13 cellular contexts compared by ENCODE assay signal in the genomic region with DNA sequence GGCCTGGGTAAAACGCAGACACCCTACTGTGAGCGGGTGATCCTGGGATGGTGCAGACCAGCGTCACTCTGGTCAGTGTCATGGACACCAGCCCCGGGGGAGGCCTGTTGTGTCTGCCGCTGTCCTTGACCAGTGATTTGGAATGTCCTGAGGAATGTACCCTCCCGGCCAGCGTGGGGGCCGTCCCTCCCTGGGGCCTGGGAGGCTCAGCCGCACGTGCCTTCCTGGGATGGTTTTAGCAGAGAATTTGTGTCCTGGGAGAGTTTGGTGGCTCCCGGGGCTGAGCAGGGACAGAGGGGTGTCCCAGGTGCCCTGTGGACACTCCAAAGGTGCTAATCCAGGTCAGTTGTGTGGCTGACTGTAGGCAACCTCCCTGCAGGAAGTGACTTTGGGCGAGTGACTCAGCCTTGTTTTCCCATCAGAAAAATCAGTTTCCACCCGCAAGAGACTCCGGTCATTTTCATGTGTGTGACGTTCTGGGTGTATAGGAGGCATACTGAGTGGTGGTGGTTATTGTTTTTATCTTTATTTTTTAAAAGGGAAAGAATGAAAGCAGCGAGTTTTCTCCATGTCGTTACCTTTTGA. TPM values are rescaled to one million over a fixed set of nuclear protein-coding genes. Genes with fewer than 3 reads are reported as not detected.
DNase-seq lines count a peak whose midpoint lies in the region; ATAC-seq and TF ChIP-seq lines count a peak whose summit lies in the region.
"Had no signal": no experiment of that assay in that cellular context is flagged by ENCODE, and none has a peak within 500 bp of the region (broad histone marks: within the 10 kb centered on the region; RNA-seq: fewer than 3 reads in every experiment).

No MANE protein-coding gene starts in this region.

- peak overlapping the region; percentile 89 for H3K27ac Mint-ChIP-seq in progenitor cell of endocrine pancreas

- H3K9ac ChIP-seq in iPS-15b (ENCODE audit: low read depth, low read length) = peak overlapping the region; percentile 47

- H3K36me3 ChIP-seq in body of pancreas (replicated peaks in 1 of 2; ENCODE audit: insufficient read depth in 1 of 2, low read depth in 2 of 2) (no peaks in the 10 kb centered on the region), iPS-15b (ENCODE audit: control insufficient read depth, insufficient read depth, low read length) (peaks cover 13% of the 10 kb centered on the region)
- H3K36me3 ChIP-seq: tibial artery had no signal

- TF ChIP-seq CTCF in body of pancreas (IDR thresholded peaks at IDR 0.05) (no peak), progenitor cell of endocrine pancreas (IDR thresholded peaks at IDR 0.05; ENCODE audit: unreplicated experiment) (no peak)

- 61 to 67% methylated on average over 10 to 17 of the region's 17 CpGs for WGBS in body of pancreas, 2 donors

- H3K9me3 Mint-ChIP-seq in progenitor cell of endocrine pancreas (ENCODE audit: low read depth) = no peaks in the 10 kb centered on the region
- H3K9me3 Mint-ChIP-seq: IgD-negative memory B cell had no signal

- DNase-seq in ELR (ENCODE audit: low read depth) (peak; percentile 37), body of pancreas (peak in 3 of 4 donors; percentile 32 to 44 (median 33)), progenitor cell of endocrine pancreas (ENCODE audit: low spot score, unreplicated experiment) (no peak), NCI-H187 treated with DMSO at 0.1 percent for 48 hours (lab: John Stamatoyannopoulos, UW) (no peak)
- DNase-seq in activated effector memory CD4-positive, alpha-beta T cell treated with anti-CD3 and anti-CD28 coated beads, Interleukin-2, amount 50 U/mL, for 16 hours = no peak
- no peak for DNase-seq in stimulated activated naive CD8-positive, alpha-beta T cell treated with anti-CD3 and anti-CD28 coated beads, Interleukin-15, Interleukin-2, amounts not matched to agents 100 U/mL and 50 U/mL, for 24 hours
- DNase-seq: C1 segment of cervical spinal cord, NCI-H2081 treated with DMSO at 0.1 percent for 48 hours, tibial artery had no signal

- intact Hi-C loops in body of pancreas (cut with DNase I) = no loop called here

- H3K36me3 Mint-ChIP-seq in progenitor cell of endocrine pancreas (ENCODE audit: insufficient read depth) = no peaks in the 10 kb centered on the region
- H3K36me3 Mint-ChIP-seq: IgD-negative memory B cell had no signal

- TF ChIP-seq POLR2A in body of pancreas (IDR thresholded peaks at IDR 0.05) = no peak

- H3K27me3 Mint-ChIP-seq in progenitor cell of endocrine pancreas = no peaks in the 10 kb centered on the region
- H3K27me3 Mint-ChIP-seq: IgD-negative memory B cell had no signal

- H3K4me1 Mint-ChIP-seq in progenitor cell of endocrine pancreas (ENCODE audit: low read depth) = peaks cover 20% of the 10 kb centered on the region

- peak overlapping the region; percentile 36 to 83 (median 72) for H3K27ac ChIP-seq in body of pancreas
- H3K27ac ChIP-seq: tibial artery had no signal

- H3K27me3 ChIP-seq in body of pancreas = no peaks in the 10 kb centered on the region
- H3K27me3 ChIP-seq in iPS-15b (ENCODE audit: control insufficient read depth, insufficient read depth, low read length) = no peaks in the 10 kb centered on the region

- ATAC-seq in body of pancreas (peak; percentile 54), HG02571 (IDR thresholded peaks at IDR 0.05; ENCODE audit: unreplicated experiment) (no peak)
- ATAC-seq in stimulated activated naive CD8-positive, alpha-beta T cell treated with anti-CD3 and anti-CD28 coated beads, Interleukin-15, Interleukin-2, amounts not matched to agents 100 U/mL and 50 U/mL, for 24 hours = no peak

- no peak overlapping the region for H3K4me3 Mint-ChIP-seq in progenitor cell of endocrine pancreas (ENCODE audit: low read depth)
- H3K4me3 Mint-ChIP-seq: IgD-negative memory B cell had no signal

- H3K4me1 ChIP-seq in body of pancreas (peaks cover 36% of the 10 kb centered on the region), iPS-15b (ENCODE audit: control insufficient read depth, insufficient read depth, low read length) (peaks cover 1% of the 10 kb centered on the region)

- H3K4me3 ChIP-seq in body of pancreas (no peak overlapping the region), iPS-15b (ENCODE audit: low read depth, low read length) (no peak overlapping the region)
- H3K4me3 ChIP-seq: tibial artery had no signal

- H3K9me3 ChIP-seq in body of pancreas (no peaks in the 10 kb centered on the region), iPS-15b (ENCODE audit: control insufficient read depth, insufficient read depth, low read length) (no peaks in the 10 kb centered on the region)
- H3K9me3 ChIP-seq: tibial artery had no signal

RNA-seq across cellular contexts. Expression of gene ARHGEF16, which starts 6.3 kb away (rescaled TPM):
- total RNA-seq in body of pancreas = 10 to 100 TPM; 17.1 to 22.1 TPM
- total RNA-seq in progenitor cell of endocrine pancreas = 60.5 and 63.6 TPM in 2 replicates
- total RNA-seq: T-helper 2 cell treated with Interferon-gamma antibody and Interleukin-4, amounts not matched to agents 100 ng/mL and 5 ng/mL, for 36 hours had no signal

Comparison
In these comparisons a context has a peak if more than half of its experiments do, and no peak if none do; other contexts are left out.
1. DNase-seq: peak in ELR (single experiment) and body of pancreas (3 of 4); none in progenitor cell of endocrine pancreas (single experiment), activated effector memory CD4-positive, alpha-beta T cell treated with anti-CD3 and anti-CD28 coated beads, Interleukin-2, amount 50 U/mL, for 16 hours (single experiment), stimulated activated naive CD8-positive, alpha-beta T cell treated with anti-CD3 and anti-CD28 coated beads, Interleukin-15, Interleukin-2, amounts not matched to agents 100 U/mL and 50 U/mL, for 24 hours (single experiment) and NCI-H187 treated with DMSO at 0.1 percent for 48 hours (single experiment).